ENCODE assay signal across 8 cellular contexts in genomic region chr2:46097714-46098480, GRCh38.
DNase-seq lines count a peak whose midpoint lies in the region; ATAC-seq, FAIRE-seq and TF ChIP-seq lines count a peak whose summit lies in the region.

No MANE protein-coding gene starts in this region.

- H3K4me1 Mint-ChIP-seq in T-cell: no peaks in the 10 kb centered on the region

- H3K27ac ChIP-seq in SJSA1 (peak overlapping the region; percentile 98), psoas muscle (peak overlapping the region; percentile 39)

- CTCF ChIA-PET in T-cell (lab: Charles Lee): no interaction called here

- H3K27ac Mint-ChIP-seq in T-cell: no peak overlapping the region

- POLR2A ChIA-PET in T-cell (lab: Charles Lee): no interaction called here

- peaks cover 41% of the 10 kb centered on the region for H3K4me1 ChIP-seq in SJSA1 (replicated peaks)
- peaks cover 8% of the 10 kb centered on the region for H3K4me1 ChIP-seq in psoas muscle

- no peak overlapping the region for H3K4me3 ChIP-seq in SJSA1
- H3K4me3 ChIP-seq in psoas muscle: no peak overlapping the region

- intact Hi-C loops in psoas muscle (cut with DNase I): no loop called here

- H3K36me3 ChIP-seq in SJSA1 (peaks cover 65% of the 10 kb centered on the region), psoas muscle (ENCODE audit: insufficient read depth in 1 of 2, low read depth in 1 of 2) (no peaks in the 10 kb centered on the region)

- H3K36me3 Mint-ChIP-seq in T-cell: peaks cover 56% of the 10 kb centered on the region

- peaks cover 0 to 11% (median 0%) of the 10 kb centered on the region in 3 donors for H3K9me3 Mint-ChIP-seq in T-cell

- H3K27me3 ChIP-seq in SJSA1 (replicated peaks) (no peaks in the 10 kb centered on the region), psoas muscle (ENCODE audit: insufficient read depth in 3 of 3, low read length in 2 of 3) (no peaks in the 10 kb centered on the region)

- peak; percentile 98 for DNase-seq in EL
- peak; percentile 93 to 94 for DNase-seq in SJSA1 (ENCODE audit: low read depth in 1 of 2, low spot score in 2 of 2)
- peak; percentile 94 for DNase-seq in fibroblast of the conjunctiva (ENCODE audit: low read depth)
- DNase-seq in psoas muscle: no peak
- DNase-seq in T-cell: no peak
- DNase-seq in GM19239 (ENCODE audit: insufficient read length, low spot score): no peak

- no peak for FAIRE-seq in GM19239 (lab: Jason Lieb, UNC)

- 21 to 35% (median 26%) methylated on average over 4 of the region's 4 CpGs for WGBS in psoas muscle, 3 donors

- no peak for TF ChIP-seq CTCF in psoas muscle (IDR thresholded peaks at IDR 0.05)

- H3K4me3 Mint-ChIP-seq in T-cell: no peak overlapping the region

- peaks cover 7% of the 10 kb centered on the region; the same call in 1 of the 2 replicates for H3K9me3 ChIP-seq in SJSA1 (replicated peaks)
- H3K9me3 ChIP-seq in psoas muscle: no peaks in the 10 kb centered on the region

- ATAC-seq in psoas muscle: peak; percentile 54 to 75 (median 64)
- no peak for ATAC-seq in T-cell (replicated peaks in 1 of 4)
- ATAC-seq in HG03025 (IDR thresholded peaks at IDR 0.05; ENCODE audit: low FRiP score, unreplicated experiment): no peak
- ATAC-seq in GM18511 (IDR thresholded peaks at IDR 0.05; ENCODE audit: unreplicated experiment): no peak

- H3K27me3 Mint-ChIP-seq in T-cell: no peaks in the 10 kb centered on the region

Comparison
In these comparisons a context has a peak if more than half of its experiments do, and no peak if none do; other contexts are left out.
1. DNase-seq: peak in EL (single experiment), SJSA1 (2 of 2) and fibroblast of the conjunctiva (single experiment); none in psoas muscle (0 of 2), T-cell (0 of 34) and GM19239 (single experiment).
2. ATAC-seq: peak in psoas muscle (4 of 4); none in T-cell (0 of 4), HG03025 (single experiment) and GM18511 (single experiment).